21 cellular contexts compared by ENCODE assay signal in the genomic region with DNA sequence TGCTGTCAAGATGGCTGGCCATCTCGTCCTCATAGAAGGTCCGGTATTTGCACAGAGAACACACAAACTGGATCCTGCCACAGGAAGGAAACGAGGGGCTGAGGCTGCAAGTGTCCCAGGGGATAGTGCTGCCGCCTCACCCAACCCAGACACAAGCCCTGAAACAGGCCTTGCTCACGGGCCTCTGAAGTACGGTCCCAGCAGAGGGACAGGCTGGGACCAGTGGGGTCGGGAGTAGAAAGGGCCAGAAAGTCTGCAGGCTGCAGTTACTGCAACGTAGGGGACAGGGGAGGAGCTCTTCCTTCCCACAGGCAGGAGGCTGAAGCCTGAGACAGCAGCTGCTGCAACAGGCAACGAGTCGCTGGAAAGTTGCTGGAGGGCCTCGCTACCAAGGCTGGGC.
"Had no signal": no experiment of that assay in that cellular context is flagged by ENCODE, and none has a peak within 500 bp of the region (broad histone marks: within the 10 kb centered on the region; RNA-seq: fewer than 3 reads in every experiment).

No MANE protein-coding gene starts in this region.

- H3K4me3 Mint-ChIP-seq: activated naive CD8-positive, alpha-beta T cell treated with anti-CD3 and anti-CD28 coated beads, Interleukin-2, amount 10 ng/mL, durations not matched to agents 7 days and 5 days; effector memory CD8-positive, alpha-beta T cell; nephron; stimulated activated naive CD8-positive, alpha-beta T cell treated with anti-CD3 and anti-CD28 coated beads, Interleukin-15, Interleukin-2, amounts not matched to agents 100 ng/mL and 50 ng/mL, for 24 hours had no signal

- H3K27me3 Mint-ChIP-seq: activated naive CD8-positive, alpha-beta T cell treated with anti-CD3 and anti-CD28 coated beads, Interleukin-2, amount 10 ng/mL, durations not matched to agents 7 days and 5 days; effector memory CD8-positive, alpha-beta T cell; stimulated activated naive CD8-positive, alpha-beta T cell treated with anti-CD3 and anti-CD28 coated beads, Interleukin-15, Interleukin-2, amounts not matched to agents 100 ng/mL and 50 ng/mL, for 24 hours had no signal

- H3K9me3 Mint-ChIP-seq: activated naive CD8-positive, alpha-beta T cell treated with anti-CD3 and anti-CD28 coated beads, Interleukin-2, amount 10 ng/mL, durations not matched to agents 7 days and 5 days; effector memory CD8-positive, alpha-beta T cell; nephron; stimulated activated naive CD8-positive, alpha-beta T cell treated with anti-CD3 and anti-CD28 coated beads, Interleukin-15, Interleukin-2, amounts not matched to agents 100 ng/mL and 50 ng/mL, for 24 hours had no signal

- DNase-seq: activated CD4-positive, alpha-beta T cell treated with anti-CD3 and anti-CD28 coated beads for 4 hours; activated CD4-positive, alpha-beta T cell treated with anti-CD3 and anti-CD28 coated beads, Interleukin-2, amount 50 U/mL, for 4 hours; activated effector memory CD4-positive, alpha-beta T cell treated with Interleukin-2 at 50 U/mL for 16 hours; activated naive CD4-positive, alpha-beta T cell treated with Interleukin-2 at 50 U/mL for 16 hours; activated naive CD8-positive, alpha-beta T cell treated with anti-CD3 and anti-CD28 coated beads, Interleukin-2, amount 10 ng/mL, durations not matched to agents 7 days and 5 days; activated T-cell treated with anti-CD3 and anti-CD28 coated beads for 4 hours; amniotic stem cell; brain microvascular endothelial cell; effector memory CD8-positive, alpha-beta T cell; foreskin fibroblast; heart left ventricle; hypothalamus; lower lobe of right lung; nucleus accumbens; psoas muscle; spleen; trophoblast cell had no signal

- H3K4me1 Mint-ChIP-seq: activated naive CD8-positive, alpha-beta T cell treated with anti-CD3 and anti-CD28 coated beads, Interleukin-2, amount 10 ng/mL, durations not matched to agents 7 days and 5 days; nephron had no signal

- H3K27ac Mint-ChIP-seq: activated naive CD8-positive, alpha-beta T cell treated with anti-CD3 and anti-CD28 coated beads, Interleukin-2, amount 10 ng/mL, durations not matched to agents 7 days and 5 days; nephron; stimulated activated naive CD8-positive, alpha-beta T cell treated with anti-CD3 and anti-CD28 coated beads, Interleukin-15, Interleukin-2, amounts not matched to agents 100 ng/mL and 50 ng/mL, for 24 hours had no signal

- ATAC-seq: effector memory CD8-positive, alpha-beta T cell; esophagus mucosa; heart left ventricle; left lung; lower lobe of right lung had no signal
